ENCODE assay signal across 25 cellular contexts in genomic region chr12:109156586-109156985, GRCh38.
"Had no signal": no experiment of that assay in that cellular context is flagged by ENCODE, and none has a peak within 500 bp of the region (broad histone marks: within the 10 kb centered on the region; RNA-seq: fewer than 3 reads in every experiment).

No MANE protein-coding gene starts in this region.

- H3K27ac Mint-ChIP-seq: activated naive CD8-positive, alpha-beta T cell; brain; memory B cell; stimulated activated naive CD8-positive, alpha-beta T cell treated with anti-CD3 and anti-CD28 coated beads, Interleukin-15, Interleukin-2, amounts not matched to agents 100 ng/mL and 50 ng/mL, for 24 hours had no signal

- H3K4me3 ChIP-seq: ascending aorta, pancreas had no signal

- H3K4me3 Mint-ChIP-seq: memory B cell; stimulated activated naive CD8-positive, alpha-beta T cell treated with anti-CD3 and anti-CD28 coated beads, Interleukin-15, Interleukin-2, amounts not matched to agents 100 ng/mL and 50 ng/mL, for 24 hours had no signal

- DNase-seq: activated CD4-positive, alpha-beta T cell treated with anti-CD3 and anti-CD28 coated beads for 48 hours; activated CD4-positive, alpha-beta T cell treated with anti-CD3 and anti-CD28 coated beads, Interleukin-2, amount 50 U/mL, for 48 hours; activated CD8-positive, alpha-beta memory T cell treated with anti-CD3 and anti-CD28 coated beads for 24 hours; activated effector memory CD4-positive, alpha-beta T cell treated with Interleukin-2 at 50 U/mL for 16 hours; activated naive CD4-positive, alpha-beta T cell treated with Interleukin-2 at 50 U/mL for 16 hours; cortex of kidney; esophagus squamous epithelium; foreskin melanocyte; glutamatergic neuron; hippocampal formation; kidney; left colon; midbrain; pancreas; right cardiac atrium; stimulated activated CD4-positive, alpha-beta T cell treated with anti-CD3 and anti-CD28 coated beads, Interleukin-4, amount 100 ng/mL, for 1 hour; T-helper 9 cell; tibial artery; WERI-Rb-1 had no signal

- H3K27me3 ChIP-seq: ascending aorta, esophagus squamous epithelium, pancreas, tibial artery had no signal

- H3K36me3 Mint-ChIP-seq: activated naive CD8-positive, alpha-beta T cell; brain; memory B cell had no signal

- H3K27ac ChIP-seq: pancreas, WERI-Rb-1 had no signal

- ATAC-seq: activated CD4-positive, CD25-positive, alpha-beta regulatory T cell treated with anti-CD3 and anti-CD28 coated beads, Interleukin-2, amount 50 U/mL, for 24 hours; left colon; pancreas; right cardiac atrium had no signal

- H3K27me3 Mint-ChIP-seq: activated naive CD8-positive, alpha-beta T cell; memory B cell; stimulated activated naive CD8-positive, alpha-beta T cell treated with anti-CD3 and anti-CD28 coated beads, Interleukin-15, Interleukin-2, amounts not matched to agents 100 ng/mL and 50 ng/mL, for 24 hours had no signal

- H3K9me3 ChIP-seq: ascending aorta, esophagus squamous epithelium, pancreas, tibial artery had no signal

- H3K36me3 ChIP-seq: ascending aorta, esophagus squamous epithelium, pancreas, tibial artery, WERI-Rb-1 had no signal

- H3K9me3 Mint-ChIP-seq: brain; memory B cell; stimulated activated naive CD8-positive, alpha-beta T cell treated with anti-CD3 and anti-CD28 coated beads, Interleukin-15, Interleukin-2, amounts not matched to agents 100 ng/mL and 50 ng/mL, for 24 hours had no signal
